In genomic region chr6:26054937-26055669, GRCh38 we compare ENCODE assay signal across 8 cellular contexts.
DNase-seq lines count a peak whose midpoint lies in the region; ATAC-seq and TF ChIP-seq lines count a peak whose summit lies in the region.

No MANE protein-coding gene starts in this region.

- ATAC-seq in GM19035 (IDR thresholded peaks at IDR 0.05; ENCODE audit: unreplicated experiment) = peak; percentile 47
- ATAC-seq in HG03354 (IDR thresholded peaks at IDR 0.05; ENCODE audit: poor library complexity, severe bottlenecking, unreplicated experiment) = peak; percentile 63

- no peak for TF ChIP-seq CTCF in coronary artery (IDR thresholded peaks at IDR 0.05)

- H3K4me3 ChIP-seq in coronary artery = peak overlapping the region; percentile 73

- peak overlapping the region; percentile 94 to 95 for H3K27ac ChIP-seq in coronary artery

- DNase-seq in Ammon's horn (ENCODE audit: low spot score) = peak; percentile 89
- peak; percentile 78 for DNase-seq in NCI-H510A (lab: John Stamatoyannopoulos, UW)
- peak; percentile 73 to 75 for DNase-seq in activated CD4-positive, alpha-beta T cell treated with anti-CD3 and anti-CD28 coated beads for 4 hours
- DNase-seq in coronary artery (ENCODE audit: low spot score) = peak; percentile 93
- DNase-seq in left kidney (ENCODE audit: low read depth, low spot score) = peak; percentile 97
- peak; percentile 81 to 85 for DNase-seq in stimulated activated CD4-positive, alpha-beta T cell treated with anti-CD3 and anti-CD28 coated beads, Interleukin-2, amount 100 ng/mL, for 24 hours

Comparison
In these comparisons a context has a peak if more than half of its experiments do, and no peak if none do; other contexts are left out.
1. Peak in every context shown above with its lines: DNase-seq, ATAC-seq, H3K4me3 ChIP-seq and H3K27ac ChIP-seq.